Comparison of ENCODE assay signal across 8 cellular contexts in the genomic region with DNA sequence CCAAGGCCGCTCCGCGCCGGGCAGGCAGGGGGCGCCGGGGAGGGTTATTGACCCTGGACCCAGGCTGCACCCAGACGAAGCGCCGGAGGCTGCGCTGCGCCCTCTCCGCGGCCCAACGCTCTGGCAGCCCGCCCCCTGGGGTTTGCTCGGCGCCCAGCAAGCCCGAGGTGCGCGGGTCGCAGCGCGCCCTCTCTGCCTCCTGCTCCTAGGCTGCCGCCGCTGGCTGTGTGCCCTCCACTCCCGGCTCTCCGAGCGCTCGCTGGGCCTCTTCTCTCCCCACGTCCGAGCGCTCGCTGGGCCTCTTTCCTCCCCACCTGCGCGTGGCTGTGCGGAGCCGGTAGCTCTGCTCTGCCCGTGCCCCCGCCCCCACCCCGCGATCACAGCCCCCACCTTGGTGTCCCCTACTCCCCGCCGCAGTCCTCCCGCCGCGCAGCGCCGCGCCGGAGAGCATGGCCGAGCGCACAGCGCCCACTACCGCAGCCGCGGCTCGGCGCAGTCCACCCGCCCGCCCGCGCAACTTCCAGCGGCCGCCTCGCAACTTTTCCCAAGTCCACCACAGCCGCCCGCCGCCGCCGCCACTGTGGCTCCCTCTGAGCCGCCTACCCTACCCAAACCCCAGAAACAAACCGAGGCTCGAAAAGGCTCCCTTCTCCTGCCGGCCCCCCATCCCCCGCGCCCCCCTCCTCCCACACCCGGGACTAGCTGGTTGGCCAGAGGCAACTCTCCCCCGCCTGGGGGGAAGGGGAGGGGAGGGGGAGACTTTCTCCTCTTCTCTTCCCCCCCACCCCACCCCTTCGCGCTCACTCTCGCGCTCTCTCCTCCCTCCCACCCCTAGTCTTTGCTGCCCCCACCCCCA. TPM values are rescaled to one million over a fixed set of nuclear protein-coding genes. Genes with fewer than 3 reads are reported as not detected.
DNase-seq lines count a peak whose midpoint lies in the region; ATAC-seq and TF ChIP-seq lines count a peak whose summit lies in the region.

No MANE protein-coding gene starts in this region.

- peaks cover 47% of the 10 kb centered on the region for H3K4me1 ChIP-seq in CD4-positive, alpha-beta memory T cell (ENCODE audit: insufficient read depth, low read length)
- H3K4me1 ChIP-seq in left ventricle myocardium inferior: peaks cover 68% of the 10 kb centered on the region

- POLR2A ChIA-PET in CD4-positive, alpha-beta memory T cell (lab: Charles Lee; ENCODE audit: partially characterized antibody): no interaction called here

- peaks cover 83% of the 10 kb centered on the region for H3K27me3 ChIP-seq in CD4-positive, alpha-beta memory T cell (ENCODE audit: insufficient read depth, low read length)
- H3K27me3 ChIP-seq in left ventricle myocardium inferior (ENCODE audit: low read depth): peaks cover 95% of the 10 kb centered on the region

- peak; percentile 53 for ATAC-seq in GM19372 (IDR thresholded peaks at IDR 0.05; ENCODE audit: low read depth, unreplicated experiment)
- peak; percentile 47 for ATAC-seq in HG03442 (IDR thresholded peaks at IDR 0.05; ENCODE audit: unreplicated experiment)

- H3K9me3 Mint-ChIP-seq in CD4-positive, alpha-beta memory T cell: peaks cover 4 to 27% (median 18%) of the 10 kb centered on the region in 8 donors
- H3K9me3 Mint-ChIP-seq in activated naive CD8-positive, alpha-beta T cell treated with anti-CD3 and anti-CD28 coated beads for 36 hours: no peaks in the 10 kb centered on the region

- H3K4me1 Mint-ChIP-seq in CD4-positive, alpha-beta memory T cell: peaks cover 24 to 58% (median 37%) of the 10 kb centered on the region in 4 donors
- peaks cover 44% of the 10 kb centered on the region for H3K4me1 Mint-ChIP-seq in activated naive CD8-positive, alpha-beta T cell treated with anti-CD3 and anti-CD28 coated beads for 36 hours

- H3K27me3 Mint-ChIP-seq in CD4-positive, alpha-beta memory T cell: peaks cover 64 to 73% of the 10 kb centered on the region in 2 donors
- H3K27me3 Mint-ChIP-seq in activated naive CD8-positive, alpha-beta T cell treated with anti-CD3 and anti-CD28 coated beads for 36 hours: peaks cover 95% of the 10 kb centered on the region

- peak overlapping the region in 1 of 2 donors; percentile 60 for H3K4me3 ChIP-seq in CD4-positive, alpha-beta memory T cell (ENCODE audit: low read length in 2 of 2)
- H3K4me3 ChIP-seq in left ventricle myocardium inferior: peak overlapping the region; percentile 85

- CTCF ChIA-PET in CD4-positive, alpha-beta memory T cell (lab: Charles Lee; ENCODE audit: partially characterized antibody): no interaction called here

- H3K36me3 ChIP-seq in CD4-positive, alpha-beta memory T cell (ENCODE audit: insufficient read depth, low read length): no peaks in the 10 kb centered on the region
- no peaks in the 10 kb centered on the region for H3K36me3 ChIP-seq in left ventricle myocardium inferior

- peaks cover 1 to 4% of the 10 kb centered on the region in 2 donors for H3K36me3 Mint-ChIP-seq in CD4-positive, alpha-beta memory T cell
- H3K36me3 Mint-ChIP-seq in activated naive CD8-positive, alpha-beta T cell treated with anti-CD3 and anti-CD28 coated beads for 36 hours: peaks cover 1% of the 10 kb centered on the region

- no peak overlapping the region for H3K27ac ChIP-seq in CD4-positive, alpha-beta memory T cell (ENCODE audit: low read depth, low read length)
- peak overlapping the region; percentile 95 for H3K27ac ChIP-seq in left ventricle myocardium inferior (replicated peaks)

- peak overlapping the region; percentile 21 to 97 (median 80) for H3K4me3 Mint-ChIP-seq in CD4-positive, alpha-beta memory T cell
- H3K4me3 Mint-ChIP-seq in activated naive CD8-positive, alpha-beta T cell treated with anti-CD3 and anti-CD28 coated beads for 36 hours: peak overlapping the region; percentile 69

- H3K27ac Mint-ChIP-seq in CD4-positive, alpha-beta memory T cell: no peak overlapping the region
- H3K27ac Mint-ChIP-seq in activated naive CD8-positive, alpha-beta T cell treated with anti-CD3 and anti-CD28 coated beads for 36 hours: no peak overlapping the region

- peak in 4 of 5 donors; percentile 24 to 44 (median 28) for DNase-seq in CD4-positive, alpha-beta memory T cell
- peak; percentile 80 to 96 for DNase-seq in NCI-H526 (lab: John Stamatoyannopoulos, UW)
- peak; percentile 69 for DNase-seq in activated naive CD8-positive, alpha-beta T cell treated with anti-CD3 and anti-CD28 coated beads for 36 hours
- DNase-seq in left ventricle myocardium inferior: peak; percentile 71
- peak in 7 of 10 donors; percentile 25 to 90 (median 62) for DNase-seq in posterior cingulate gyrus
- no peak for DNase-seq in globus pallidus (ENCODE audit: low spot score)

- H3K9me3 ChIP-seq in CD4-positive, alpha-beta memory T cell (ENCODE audit: control insufficient read depth in 1 of 2, low read length in 2 of 2): no peaks in the 10 kb centered on the region
- no peaks in the 10 kb centered on the region for H3K9me3 ChIP-seq in left ventricle myocardium inferior (replicated peaks)

- TF ChIP-seq CTCF in left ventricle myocardium inferior (IDR thresholded peaks at IDR 0.05; ENCODE audit: borderline replicate concordance): peak; percentile 68

- intact Hi-C loops in CD4-positive, alpha-beta memory T cell (cut with micrococcal nuclease): loop anchor here (5.0 kb wide), 1 partner anchor 110 kb away; the partner anchor contains the start of gene MYNN
- intact Hi-C loops in left ventricle myocardium inferior (cut with micrococcal nuclease): loop anchor here (10.0 kb wide), 1 partner anchor 618 kb away; no protein-coding TSS in a partner anchor
- intact Hi-C loops in posterior cingulate gyrus (cut with DNase I): loop anchor here (10.0 kb wide), 2 partner anchors 318 to 798 kb away; no protein-coding TSS in a partner anchor

RNA-seq across cellular contexts. Expression of gene MECOM, which starts 1.1 kb away (rescaled TPM):
- not detected for total RNA-seq in CD4-positive, alpha-beta memory T cell
- polyA plus RNA-seq in CD4-positive, alpha-beta memory T cell: under 1 TPM in 1 of 2 donors, not detected in 1; 0.80 TPM
- total RNA-seq in activated naive CD8-positive, alpha-beta T cell treated with anti-CD3 and anti-CD28 coated beads for 36 hours: not detected
- total RNA-seq in left ventricle myocardium inferior: 18.1 TPM

Comparison
In these comparisons a context has a peak if more than half of its experiments do, and no peak if none do; other contexts are left out.
1. RNA of gene MECOM, which starts 1.1 kb away (total RNA-seq): 18.1 TPM in left ventricle myocardium inferior (single experiment); not detected in CD4-positive, alpha-beta memory T cell and not detected in activated naive CD8-positive, alpha-beta T cell treated with anti-CD3 and anti-CD28 coated beads for 36 hours; every median in the first group is over 10 times any median in the second.